ENCODE assay signal across 2 cellular contexts in the genomic region with DNA sequence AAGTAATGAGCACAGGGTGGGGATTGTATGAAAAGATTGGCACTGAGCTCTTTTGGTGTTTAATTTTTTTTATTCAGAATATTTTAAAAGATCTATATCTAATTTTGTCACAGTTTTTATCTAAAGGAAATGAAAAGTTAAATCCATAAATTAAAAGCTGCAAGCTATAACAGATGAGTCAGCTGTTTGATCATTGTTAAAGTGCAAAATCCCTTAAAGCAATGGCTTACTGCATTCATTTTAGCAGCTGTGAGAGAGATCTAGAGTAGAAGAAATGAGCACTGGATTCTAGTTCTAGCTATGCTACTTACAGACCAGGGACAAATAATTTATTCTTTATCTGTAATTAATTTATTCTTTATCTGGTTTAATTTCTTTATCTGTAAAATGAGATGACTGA.
TF ChIP-seq lines count a peak whose summit lies in the region.

No MANE protein-coding gene starts in this region.

TF ChIP-seq in HepG2, 621 proteins besides CTCF, POLR2A, EP300 and RAD21:
- TF ChIP-seq CHD4 (IDR thresholded peaks at IDR 0.05; ENCODE audit: borderline replicate concordance, low read length) (no peak), MAFK (conservative IDR thresholded peaks at IDR 0.05 in 1 of 2, IDR thresholded peaks at IDR 0.05 in 1 of 2; ENCODE audit: low read length in 2 of 2) (peak; percentile 25 to 67; a peak in 2 of 4 replicates), MAFF (IDR thresholded peaks at IDR 0.05; ENCODE audit: low read depth, low read length) (peak; percentile 51; the same call in 1 of the 2 replicates)

TF ChIP-seq in IMR-90, 13 proteins besides CTCF, POLR2A, EP300 and RAD21:
- TF ChIP-seq RCOR1 (IDR thresholded peaks at IDR 0.05; ENCODE audit: insufficient replicate concordance, low read length) (no peak), NFE2L2 (IDR thresholded peaks at IDR 0.05; ENCODE audit: low read depth, low read length) (no peak), CHD1 (IDR thresholded peaks at IDR 0.05; ENCODE audit: low read depth, low read length) (no peak), MAFK (IDR thresholded peaks at IDR 0.05; ENCODE audit: low read depth, low read length) (peak; percentile 84), FOS (IDR thresholded peaks at IDR 0.05; ENCODE audit: low read depth, low read length) (no peak)
TF ChIP-seq in IMR-90: peak in this region for 1.
